In genomic region chr15:49877871-49878511, GRCh38 we compare ENCODE assay signal across 16 cellular contexts.
DNase-seq lines count a peak whose midpoint lies in the region; ATAC-seq and TF ChIP-seq lines count a peak whose summit lies in the region.
"Had no signal": no experiment of that assay in that cellular context is flagged by ENCODE, and none has a peak within 500 bp of the region (broad histone marks: within the 10 kb centered on the region; RNA-seq: fewer than 3 reads in every experiment).

No MANE protein-coding gene starts in this region.

- H3K9me3 ChIP-seq in esophagus muscularis mucosa = no peaks in the 10 kb centered on the region
- H3K9me3 ChIP-seq in lung (ENCODE audit: control insufficient read depth in 2 of 2, insufficient read depth in 1 of 2, low read length in 1 of 2) = no peaks in the 10 kb centered on the region
- no peaks in the 10 kb centered on the region for H3K9me3 ChIP-seq in spleen
- H3K9me3 ChIP-seq: MG63 had no signal

- TF ChIP-seq POLR2A in esophagus muscularis mucosa (IDR thresholded peaks at IDR 0.05; ENCODE audit: low read depth) (no peak), spleen (IDR thresholded peaks at IDR 0.05) (no peak)

- ATAC-seq in lung (ENCODE audit: insufficient read depth, low FRiP score) (peak; percentile 27), SK-N-SH treated with all-trans-retinoic acid at 6 μM for 48 hours (no peak), GM19395 (IDR thresholded peaks at IDR 0.05; ENCODE audit: unreplicated experiment) (no peak)
- ATAC-seq: Panc1 had no signal

- intact Hi-C loops in esophagus muscularis mucosa (cut with DNase I) = no loop called here
- intact Hi-C loops in spleen (cut with DNase I; ENCODE audit: low total_unique reads) = no loop called here

- 44% methylated on average over 5 of the region's 5 CpGs for WGBS in esophagus muscularis mucosa
- 73 to 86% methylated on average over 5 of the region's 5 CpGs for WGBS in lung, 2 donors
- WGBS in spleen, 5 donors = 64 to 83% (median 80%) methylated on average over 5 of the region's 5 CpGs

- H3K27ac ChIP-seq in esophagus muscularis mucosa (replicated peaks in 1 of 4) = peak overlapping the region; percentile 66 to 76 (median 68)
- H3K27ac ChIP-seq in lung (ENCODE audit: low read depth in 1 of 2, low read length in 1 of 2) = peak overlapping the region in 1 of 2 donors; percentile 33
- peak overlapping the region in 5 of 8 donors; percentile 13 to 57 (median 34) for H3K27ac ChIP-seq in spleen

- TF ChIP-seq CTCF in esophagus muscularis mucosa (IDR thresholded peaks at IDR 0.05) (no peak), lung (IDR thresholded peaks at IDR 0.05; ENCODE audit: control extremely low read depth, extremely low read depth) (no peak), spleen (IDR thresholded peaks at IDR 0.05 in 8 of 11, conservative IDR thresholded peaks at IDR 0.05 in 3 of 11) (no peak)

- H3K4me3 ChIP-seq in esophagus muscularis mucosa = no peak overlapping the region
- no peak overlapping the region for H3K4me3 ChIP-seq in lung
- no peak overlapping the region for H3K4me3 ChIP-seq in spleen
- H3K4me3 ChIP-seq: MG63 had no signal

- no peaks in the 10 kb centered on the region for H3K36me3 ChIP-seq in esophagus muscularis mucosa
- no peaks in the 10 kb centered on the region for H3K36me3 ChIP-seq in lung (ENCODE audit: control insufficient read depth in 2 of 2, insufficient read depth in 2 of 2, low read length in 2 of 2)
- peaks cover 0 to 48% (median 0%) of the 10 kb centered on the region in 6 donors for H3K36me3 ChIP-seq in spleen
- H3K36me3 ChIP-seq: MG63 had no signal

- TF ChIP-seq EP300 in esophagus muscularis mucosa (IDR thresholded peaks at IDR 0.05) = no peak

- DNase-seq in EH (ENCODE audit: low read depth) = peak; percentile 76
- peak; percentile 91 for DNase-seq in esophagus muscularis mucosa (ENCODE audit: extremely low spot score)
- no peak for DNase-seq in lung (ENCODE audit: low spot score)
- no peak for DNase-seq in spleen
- DNase-seq in NCI-H146 treated with DMSO at 0.1 percent for 48 hours (lab: John Stamatoyannopoulos, UW; ENCODE audit: unreplicated experiment) = no peak
- DNase-seq in SW480 (ENCODE audit: low spot score) = no peak
- DNase-seq: activated CD8-positive, alpha-beta memory T cell treated with anti-CD3 and anti-CD28 coated beads for 24 hours; activated naive CD4-positive, alpha-beta T cell treated with anti-CD3 and anti-CD28 coated beads for 36 hours; CD4-positive, CD25-positive, alpha-beta regulatory T cell; GDM1; head of caudate nucleus; MG63; small intestine had no signal

- peaks cover 11 to 38% (median 27%) of the 10 kb centered on the region in 4 donors for H3K4me1 ChIP-seq in esophagus muscularis mucosa
- peaks cover 0 to 6% of the 10 kb centered on the region in 2 donors for H3K4me1 ChIP-seq in lung (ENCODE audit: control insufficient read depth in 2 of 2, insufficient read depth in 2 of 2, low read length in 2 of 2)
- H3K4me1 ChIP-seq in spleen = no peaks in the 10 kb centered on the region

- H3K27me3 ChIP-seq in esophagus muscularis mucosa (no peaks in the 10 kb centered on the region), lung (ENCODE audit: control insufficient read depth, insufficient read depth) (no peaks in the 10 kb centered on the region), spleen (replicated peaks in 1 of 7) (no peaks in the 10 kb centered on the region)
- H3K27me3 ChIP-seq: MG63 had no signal

TF ChIP-seq in SK-N-SH treated with all-trans-retinoic acid at 6 μM for 48 hours, 23 proteins besides CTCF, POLR2A, EP300 and RAD21:
- TF ChIP-seq ZNF565 (CRISPR knock-in tag; conservative IDR thresholded peaks at IDR 0.05; ENCODE audit: low read depth) (no peak), BACH2 (CRISPR knock-in tag; IDR thresholded peaks at IDR 0.05; ENCODE audit: borderline replicate concordance) (no peak), CSRNP3 (CRISPR knock-in tag; IDR thresholded peaks at IDR 0.05) (no peak), GLIS3 (CRISPR knock-in tag; IDR thresholded peaks at IDR 0.05) (no peak), ISL1 (CRISPR knock-in tag; IDR thresholded peaks at IDR 0.05) (no peak), ZFP3 (CRISPR knock-in tag; IDR thresholded peaks at IDR 0.05) (no peak), ESRRG (CRISPR knock-in tag; IDR thresholded peaks at IDR 0.05) (no peak), CREB5 (CRISPR knock-in tag; IDR thresholded peaks at IDR 0.05; ENCODE audit: low read depth) (no peak), ZNF8 (CRISPR knock-in tag; IDR thresholded peaks at IDR 0.05) (no peak), OSR1 (CRISPR knock-in tag; IDR thresholded peaks at IDR 0.05) (no peak), TCF4 (CRISPR knock-in tag; IDR thresholded peaks at IDR 0.05; ENCODE audit: borderline replicate concordance) (no peak), RARB (CRISPR knock-in tag; IDR thresholded peaks at IDR 0.05) (no peak), TOX (CRISPR knock-in tag; IDR thresholded peaks at IDR 0.05; ENCODE audit: borderline replicate concordance) (no peak), PATZ1 (CRISPR knock-in tag; IDR thresholded peaks at IDR 0.05; ENCODE audit: borderline replicate concordance) (no peak), ZNF70 (CRISPR knock-in tag; IDR thresholded peaks at IDR 0.05) (no peak), PPARA (CRISPR knock-in tag; IDR thresholded peaks at IDR 0.05; ENCODE audit: borderline replicate concordance) (no peak), CSDC2 (CRISPR knock-in tag; IDR thresholded peaks at IDR 0.05) (no peak), ZFP30 (CRISPR knock-in tag; IDR thresholded peaks at IDR 0.05) (no peak), SNAI2 (CRISPR knock-in tag; IDR thresholded peaks at IDR 0.05) (no peak)

Comparison
In these comparisons a context has a peak if more than half of its experiments do, and no peak if none do; other contexts are left out.
1. DNase-seq: peak in EH (single experiment) and esophagus muscularis mucosa (single experiment); none in lung (single experiment), spleen (single experiment), NCI-H146 treated with DMSO at 0.1 percent for 48 hours (single experiment) and SW480 (single experiment).